23 cellular contexts compared by ENCODE assay signal in the genomic region with DNA sequence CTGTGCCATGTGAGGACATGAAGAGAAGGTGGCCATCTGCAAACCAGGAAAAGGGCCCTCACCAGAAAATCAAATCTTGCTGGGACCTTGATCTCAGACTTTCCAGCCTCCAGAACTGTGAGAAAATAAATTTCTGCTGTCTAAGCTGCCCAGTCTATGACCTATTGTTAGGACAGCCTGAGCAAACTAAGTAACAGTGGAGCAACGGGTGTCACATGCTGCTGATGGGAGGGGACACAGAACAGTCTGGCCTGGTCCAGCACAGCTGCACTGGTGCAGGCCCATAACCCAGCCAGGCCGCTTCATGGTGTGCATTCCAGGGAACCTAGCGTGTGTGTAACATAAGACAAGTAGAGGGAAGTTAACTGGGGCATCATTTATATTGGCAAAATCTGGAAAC. TPM values are rescaled to one million over a fixed set of nuclear protein-coding genes. Genes with fewer than 3 reads are reported as not detected.
DNase-seq lines count a peak whose midpoint lies in the region; ATAC-seq and TF ChIP-seq lines count a peak whose summit lies in the region.
"Had no signal": no experiment of that assay in that cellular context is flagged by ENCODE, and none has a peak within 500 bp of the region (broad histone marks: within the 10 kb centered on the region; RNA-seq: fewer than 3 reads in every experiment).

No MANE protein-coding gene starts in this region.

- TF ChIP-seq CTCF in nephron progenitor cell (IDR thresholded peaks at IDR 0.05) (no peak), testis (IDR thresholded peaks at IDR 0.05) (no peak)

- DNase-seq in anterior cingulate cortex (lab: John Stamatoyannopoulos, UW) (peak in 49 of 58 donors; percentile 2 to 82 (median 49)), right cardiac atrium (peak; percentile 37 to 79 (median 68)), nephron progenitor cell (peak; percentile 9), testis (peak; percentile 21), NCI-H446 (lab: John Stamatoyannopoulos, UW) (no peak)
- DNase-seq in activated CD4-positive, alpha-beta memory T cell treated with anti-CD3 and anti-CD28 coated beads for 36 hours = no peak
- DNase-seq: activated CD4-positive, alpha-beta T cell treated with anti-CD3 and anti-CD28 coated beads, Interleukin-2, amount 50 U/mL, for 1 hour; activated T-cell treated with anti-CD3 and anti-CD28 coated beads, Interleukin-2, amount 50 U/mL, for 1 hour; IMR-90; NCI-H2029 treated with DMSO at 0.1 percent for 48 hours; NCI-H526; PC-9; stimulated activated CD4-positive, alpha-beta T cell treated with anti-CD3 and anti-CD28 coated beads, Interleukin-4, amount 100 ng/mL, for 4 hours; thyroid gland had no signal

- CTCF ChIA-PET in activated CD4-positive, alpha-beta memory T cell treated with anti-CD3 and anti-CD28 coated beads for 36 hours (lab: Charles Lee) = no interaction called here

- POLR2A ChIA-PET in activated CD4-positive, alpha-beta memory T cell treated with anti-CD3 and anti-CD28 coated beads for 36 hours (lab: Charles Lee) = no interaction called here

- peaks cover 5% of the 10 kb centered on the region for H3K4me1 Mint-ChIP-seq in nephron progenitor cell
- no peaks in the 10 kb centered on the region for H3K4me1 Mint-ChIP-seq in activated CD4-positive, alpha-beta memory T cell treated with anti-CD3 and anti-CD28 coated beads for 36 hours (ENCODE audit: low read depth)

- peak; percentile 91 to 93 for ATAC-seq in right cardiac atrium
- ATAC-seq in GM19397 (IDR thresholded peaks at IDR 0.05; ENCODE audit: unreplicated experiment) = no peak
- no peak for ATAC-seq in GM18519 (IDR thresholded peaks at IDR 0.05; ENCODE audit: low FRiP score, unreplicated experiment)
- ATAC-seq: activated naive CD4-positive, alpha-beta T cell treated with anti-CD3 and anti-CD28 coated beads, Interleukin-2, amount 50 U/mL, for 72 hours; HCT116; SK-N-SH treated with all-trans-retinoic acid at 6 μM for 48 hours had no signal

- H3K27me3 ChIP-seq in right cardiac atrium (ENCODE audit: control insufficient read depth, insufficient read depth) (no peaks in the 10 kb centered on the region), testis (no peaks in the 10 kb centered on the region)
- H3K27me3 ChIP-seq: breast epithelium, thyroid gland had no signal

- H3K4me3 ChIP-seq in right cardiac atrium (ENCODE audit: low read length) (no peak overlapping the region), testis (no peak overlapping the region)
- H3K4me3 ChIP-seq: breast epithelium, lung, PC-9, skin epidermis, thyroid gland had no signal

- no peaks in the 10 kb centered on the region for H3K36me3 Mint-ChIP-seq in nephron progenitor cell (ENCODE audit: low read depth)
- no peaks in the 10 kb centered on the region for H3K36me3 Mint-ChIP-seq in activated CD4-positive, alpha-beta memory T cell treated with anti-CD3 and anti-CD28 coated beads for 36 hours
- H3K36me3 Mint-ChIP-seq: activated naive CD4-positive, alpha-beta T cell treated with anti-CD3 and anti-CD28 coated beads, Interleukin-2, amount 50 U/mL, for 72 hours had no signal

- intact Hi-C loops in right cardiac atrium (cut with DNase I) (no loop called here), testis (cut with DNase I; ENCODE audit: low total_unique reads) (no loop called here)
- intact Hi-C loops in activated CD4-positive, alpha-beta memory T cell treated with anti-CD3 and anti-CD28 coated beads for 36 hours (cut with micrococcal nuclease) = no loop called here

- TF ChIP-seq POLR2A in testis (IDR thresholded peaks at IDR 0.05) = no peak

- no peaks in the 10 kb centered on the region for H3K27me3 Mint-ChIP-seq in nephron progenitor cell (ENCODE audit: low read depth, poor library complexity)
- H3K27me3 Mint-ChIP-seq in activated CD4-positive, alpha-beta memory T cell treated with anti-CD3 and anti-CD28 coated beads for 36 hours = peaks cover 4% of the 10 kb centered on the region

- H3K27ac ChIP-seq in right cardiac atrium (ENCODE audit: low read length) (no peak overlapping the region), testis (no peak overlapping the region)
- H3K27ac ChIP-seq: breast epithelium, PC-9, skin epidermis, thyroid gland had no signal

- H3K9me3 ChIP-seq in right cardiac atrium (ENCODE audit: control insufficient read depth, low read length) (no peaks in the 10 kb centered on the region), testis (no peaks in the 10 kb centered on the region)
- H3K9me3 ChIP-seq: breast epithelium, thyroid gland had no signal

- no peak overlapping the region for H3K4me3 Mint-ChIP-seq in nephron progenitor cell
- no peak overlapping the region for H3K4me3 Mint-ChIP-seq in activated CD4-positive, alpha-beta memory T cell treated with anti-CD3 and anti-CD28 coated beads for 36 hours

- no peaks in the 10 kb centered on the region for H3K36me3 ChIP-seq in testis (ENCODE audit: low read depth, missing control alignments)
- H3K36me3 ChIP-seq: breast epithelium, thyroid gland had no signal

- H3K27ac Mint-ChIP-seq in nephron progenitor cell = no peak overlapping the region
- no peak overlapping the region for H3K27ac Mint-ChIP-seq in activated CD4-positive, alpha-beta memory T cell treated with anti-CD3 and anti-CD28 coated beads for 36 hours
- H3K27ac Mint-ChIP-seq: activated naive CD4-positive, alpha-beta T cell treated with anti-CD3 and anti-CD28 coated beads, Interleukin-2, amount 50 U/mL, for 72 hours had no signal

- H3K4me1 ChIP-seq in right cardiac atrium (ENCODE audit: control insufficient read depth, insufficient read depth, low read length) = peaks cover 1% of the 10 kb centered on the region
- no peaks in the 10 kb centered on the region for H3K4me1 ChIP-seq in testis
- H3K4me1 ChIP-seq: breast epithelium had no signal

- 42% methylated on average over 3 of the region's 3 CpGs for WGBS in right cardiac atrium
- 71 to 84% methylated on average over 3 of the region's 3 CpGs for WGBS in testis, 2 donors

- H3K9me3 Mint-ChIP-seq in nephron progenitor cell = no peaks in the 10 kb centered on the region
- no peaks in the 10 kb centered on the region for H3K9me3 Mint-ChIP-seq in activated CD4-positive, alpha-beta memory T cell treated with anti-CD3 and anti-CD28 coated beads for 36 hours
- H3K9me3 Mint-ChIP-seq: activated naive CD4-positive, alpha-beta T cell treated with anti-CD3 and anti-CD28 coated beads, Interleukin-2, amount 50 U/mL, for 72 hours had no signal

RNA-seq across cellular contexts. Expression of gene GRIP1, which starts 42.1 kb away (rescaled TPM):
- total RNA-seq in right cardiac atrium (10 to 100 TPM; 11.2 to 25.7 (median 18.8) TPM), testis (10 to 100 TPM; 12.0 to 12.9 TPM)
- polyA plus RNA-seq in right cardiac atrium (2.3 TPM), testis (ENCODE audit: insufficient read depth, low read depth, low replicate concordance) (14.0 TPM)
- total RNA-seq in activated CD4-positive, alpha-beta memory T cell treated with anti-CD3 and anti-CD28 coated beads for 36 hours = under 1 TPM; 0.53 to 0.95 TPM
- total RNA-seq: fibroblast of lung had no signal

Comparison
In these comparisons a context has a peak if more than half of its experiments do, and no peak if none do; other contexts are left out.
1. DNase-seq: peak in anterior cingulate cortex (49 of 58), right cardiac atrium (3 of 3), nephron progenitor cell (single experiment) and testis (single experiment); none in NCI-H446 (0 of 2) and activated CD4-positive, alpha-beta memory T cell treated with anti-CD3 and anti-CD28 coated beads for 36 hours (single experiment).
2. ATAC-seq: peak in right cardiac atrium (2 of 2); none in GM19397 (single experiment) and GM18519 (single experiment).
3. RNA of gene GRIP1, which starts 42.1 kb away (total RNA-seq): 11.2 to 25.7 TPM in right cardiac atrium and 12.0 to 12.9 TPM in testis; 0.53 to 0.95 TPM in activated CD4-positive, alpha-beta memory T cell treated with anti-CD3 and anti-CD28 coated beads for 36 hours; every median in the first group is over 4 times any median in the second.